ENCODE assay signal across 1 cellular context in the genomic region with DNA sequence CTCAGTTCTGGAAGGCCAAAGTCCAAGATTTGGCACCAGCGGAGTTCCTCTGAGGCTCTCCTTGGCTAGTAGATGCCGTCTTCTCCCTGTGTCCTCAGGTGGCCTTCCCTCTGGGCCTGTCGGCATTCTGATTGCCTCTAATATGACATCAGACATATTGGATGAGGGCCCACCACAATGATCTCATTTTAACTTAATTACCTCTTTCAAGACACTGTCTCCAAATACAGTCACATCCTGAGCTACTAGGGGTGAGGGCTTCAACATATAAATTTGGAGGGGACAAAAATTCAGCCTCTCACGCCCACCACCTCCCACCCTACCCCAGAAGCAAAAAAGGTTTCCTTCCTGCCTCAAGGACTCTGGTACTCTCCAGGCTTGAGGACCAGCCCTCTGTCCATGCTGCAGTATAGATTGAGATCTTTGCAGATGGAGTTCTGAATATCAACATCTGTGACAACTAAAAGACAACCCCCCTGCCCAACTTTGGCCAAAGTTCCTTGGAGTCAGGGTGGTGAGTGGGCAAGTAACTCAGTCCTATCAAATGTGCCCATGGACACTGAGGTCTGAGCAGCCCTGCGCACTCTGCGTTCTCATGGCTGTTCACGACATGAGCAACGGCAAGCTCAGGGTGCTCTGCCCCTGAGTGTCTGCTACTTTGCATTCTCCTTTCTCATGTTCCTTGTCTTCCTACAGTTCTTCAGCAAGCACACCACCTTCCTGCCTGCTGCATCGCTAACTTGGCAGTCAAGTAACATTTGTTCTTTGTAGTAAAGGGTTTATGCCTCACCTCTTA.
TF ChIP-seq lines count a peak whose summit lies in the region.

No MANE protein-coding gene starts in this region.

TF ChIP-seq in SK-N-SH treated with all-trans-retinoic acid at 6 μM for 48 hours, 23 proteins besides CTCF, POLR2A, EP300 and RAD21 (continued from another document):
- TF ChIP-seq SNAI2 (CRISPR knock-in tag; IDR thresholded peaks at IDR 0.05), result peak; percentile 95
- TF ChIP-seq ZNF8 (CRISPR knock-in tag; IDR thresholded peaks at IDR 0.05), result peak; percentile 47; the same call in 1 of the 2 replicates
- TF ChIP-seq BACH2 (CRISPR knock-in tag; IDR thresholded peaks at IDR 0.05; ENCODE audit: borderline replicate concordance), result no peak
- no peak for TF ChIP-seq OSR1 (CRISPR knock-in tag; IDR thresholded peaks at IDR 0.05)
- TF ChIP-seq, protein P1, sequence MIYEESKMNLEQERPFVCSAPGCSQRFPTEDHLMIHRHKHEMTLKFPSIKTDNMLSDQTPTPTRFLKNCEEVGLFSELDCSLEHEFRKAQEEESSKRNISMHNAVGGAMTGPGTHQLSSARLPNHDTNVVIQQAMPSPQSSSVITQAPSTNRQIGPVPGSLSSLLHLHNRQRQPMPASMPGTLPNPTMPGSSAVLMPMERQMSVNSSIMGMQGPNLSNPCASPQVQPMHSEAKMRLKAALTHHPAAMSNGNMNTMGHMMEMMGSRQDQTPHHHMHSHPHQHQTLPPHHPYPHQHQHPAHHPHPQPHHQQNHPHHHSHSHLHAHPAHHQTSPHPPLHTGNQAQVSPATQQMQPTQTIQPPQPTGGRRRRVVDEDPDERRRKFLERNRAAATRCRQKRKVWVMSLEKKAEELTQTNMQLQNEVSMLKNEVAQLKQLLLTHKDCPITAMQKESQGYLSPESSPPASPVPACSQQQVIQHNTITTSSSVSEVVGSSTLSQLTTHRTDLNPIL (CRISPR knock-in tag; IDR thresholded peaks at IDR 0.05; ENCODE audit: low read depth), result peak; percentile 98
- no peak for TF ChIP-seq RARB (CRISPR knock-in tag; IDR thresholded peaks at IDR 0.05)
- TF ChIP-seq TOX (CRISPR knock-in tag; IDR thresholded peaks at IDR 0.05; ENCODE audit: borderline replicate concordance), result no peak
- TF ChIP-seq, protein P2, sequence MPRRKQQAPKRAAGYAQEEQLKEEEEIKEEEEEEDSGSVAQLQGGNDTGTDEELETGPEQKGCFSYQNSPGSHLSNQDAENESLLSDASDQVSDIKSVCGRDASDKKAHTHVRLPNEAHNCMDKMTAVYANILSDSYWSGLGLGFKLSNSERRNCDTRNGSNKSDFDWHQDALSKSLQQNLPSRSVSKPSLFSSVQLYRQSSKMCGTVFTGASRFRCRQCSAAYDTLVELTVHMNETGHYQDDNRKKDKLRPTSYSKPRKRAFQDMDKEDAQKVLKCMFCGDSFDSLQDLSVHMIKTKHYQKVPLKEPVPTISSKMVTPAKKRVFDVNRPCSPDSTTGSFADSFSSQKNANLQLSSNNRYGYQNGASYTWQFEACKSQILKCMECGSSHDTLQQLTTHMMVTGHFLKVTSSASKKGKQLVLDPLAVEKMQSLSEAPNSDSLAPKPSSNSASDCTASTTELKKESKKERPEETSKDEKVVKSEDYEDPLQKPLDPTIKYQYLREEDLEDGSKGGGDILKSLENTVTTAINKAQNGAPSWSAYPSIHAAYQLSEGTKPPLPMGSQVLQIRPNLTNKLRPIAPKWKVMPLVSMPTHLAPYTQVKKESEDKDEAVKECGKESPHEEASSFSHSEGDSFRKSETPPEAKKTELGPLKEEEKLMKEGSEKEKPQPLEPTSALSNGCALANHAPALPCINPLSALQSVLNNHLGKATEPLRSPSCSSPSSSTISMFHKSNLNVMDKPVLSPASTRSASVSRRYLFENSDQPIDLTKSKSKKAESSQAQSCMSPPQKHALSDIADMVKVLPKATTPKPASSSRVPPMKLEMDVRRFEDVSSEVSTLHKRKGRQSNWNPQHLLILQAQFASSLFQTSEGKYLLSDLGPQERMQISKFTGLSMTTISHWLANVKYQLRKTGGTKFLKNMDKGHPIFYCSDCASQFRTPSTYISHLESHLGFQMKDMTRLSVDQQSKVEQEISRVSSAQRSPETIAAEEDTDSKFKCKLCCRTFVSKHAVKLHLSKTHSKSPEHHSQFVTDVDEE (CRISPR knock-in tag; IDR thresholded peaks at IDR 0.05), result peak; percentile 88
- TF ChIP-seq, protein P3, sequence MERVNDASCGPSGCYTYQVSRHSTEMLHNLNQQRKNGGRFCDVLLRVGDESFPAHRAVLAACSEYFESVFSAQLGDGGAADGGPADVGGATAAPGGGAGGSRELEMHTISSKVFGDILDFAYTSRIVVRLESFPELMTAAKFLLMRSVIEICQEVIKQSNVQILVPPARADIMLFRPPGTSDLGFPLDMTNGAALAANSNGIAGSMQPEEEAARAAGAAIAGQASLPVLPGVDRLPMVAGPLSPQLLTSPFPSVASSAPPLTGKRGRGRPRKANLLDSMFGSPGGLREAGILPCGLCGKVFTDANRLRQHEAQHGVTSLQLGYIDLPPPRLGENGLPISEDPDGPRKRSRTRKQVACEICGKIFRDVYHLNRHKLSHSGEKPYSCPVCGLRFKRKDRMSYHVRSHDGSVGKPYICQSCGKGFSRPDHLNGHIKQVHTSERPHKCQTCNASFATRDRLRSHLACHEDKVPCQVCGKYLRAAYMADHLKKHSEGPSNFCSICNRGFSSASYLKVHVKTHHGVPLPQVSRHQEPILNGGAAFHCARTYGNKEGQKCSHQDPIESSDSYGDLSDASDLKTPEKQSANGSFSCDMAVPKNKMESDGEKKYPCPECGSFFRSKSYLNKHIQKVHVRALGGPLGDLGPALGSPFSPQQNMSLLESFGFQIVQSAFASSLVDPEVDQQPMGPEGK (CRISPR knock-in tag; IDR thresholded peaks at IDR 0.05; ENCODE audit: borderline replicate concordance), result no peak; the same call in 1 of the 2 replicates
- TF ChIP-seq ISL1 (CRISPR knock-in tag; IDR thresholded peaks at IDR 0.05), result peak; percentile 72
- TF ChIP-seq, protein P4, sequence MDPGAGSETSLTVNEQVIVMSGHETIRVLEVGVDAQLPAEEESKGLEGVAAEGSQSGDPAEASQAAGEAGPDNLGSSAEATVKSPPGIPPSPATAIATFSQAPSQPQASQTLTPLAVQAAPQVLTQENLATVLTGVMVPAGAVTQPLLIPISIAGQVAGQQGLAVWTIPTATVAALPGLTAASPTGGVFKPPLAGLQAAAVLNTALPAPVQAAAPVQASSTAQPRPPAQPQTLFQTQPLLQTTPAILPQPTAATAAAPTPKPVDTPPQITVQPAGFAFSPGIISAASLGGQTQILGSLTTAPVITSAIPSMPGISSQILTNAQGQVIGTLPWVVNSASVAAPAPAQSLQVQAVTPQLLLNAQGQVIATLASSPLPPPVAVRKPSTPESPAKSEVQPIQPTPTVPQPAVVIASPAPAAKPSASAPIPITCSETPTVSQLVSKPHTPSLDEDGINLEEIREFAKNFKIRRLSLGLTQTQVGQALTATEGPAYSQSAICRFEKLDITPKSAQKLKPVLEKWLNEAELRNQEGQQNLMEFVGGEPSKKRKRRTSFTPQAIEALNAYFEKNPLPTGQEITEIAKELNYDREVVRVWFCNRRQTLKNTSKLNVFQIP (CRISPR knock-in tag; IDR thresholded peaks at IDR 0.05; ENCODE audit: borderline replicate concordance, low read depth), result no peak
- TF ChIP-seq, protein P5, sequence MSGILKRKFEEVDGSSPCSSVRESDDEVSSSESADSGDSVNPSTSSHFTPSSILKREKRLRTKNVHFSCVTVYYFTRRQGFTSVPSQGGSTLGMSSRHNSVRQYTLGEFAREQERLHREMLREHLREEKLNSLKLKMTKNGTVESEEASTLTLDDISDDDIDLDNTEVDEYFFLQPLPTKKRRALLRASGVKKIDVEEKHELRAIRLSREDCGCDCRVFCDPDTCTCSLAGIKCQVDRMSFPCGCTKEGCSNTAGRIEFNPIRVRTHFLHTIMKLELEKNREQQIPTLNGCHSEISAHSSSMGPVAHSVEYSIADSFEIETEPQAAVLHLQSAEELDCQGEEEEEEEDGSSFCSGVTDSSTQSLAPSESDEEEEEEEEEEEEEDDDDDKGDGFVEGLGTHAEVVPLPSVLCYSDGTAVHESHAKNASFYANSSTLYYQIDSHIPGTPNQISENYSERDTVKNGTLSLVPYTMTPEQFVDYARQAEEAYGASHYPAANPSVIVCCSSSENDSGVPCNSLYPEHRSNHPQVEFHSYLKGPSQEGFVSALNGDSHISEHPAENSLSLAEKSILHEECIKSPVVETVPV (CRISPR knock-in tag; IDR thresholded peaks at IDR 0.05), result no peak
- peak; percentile 65 for TF ChIP-seq TCF4 (CRISPR knock-in tag; IDR thresholded peaks at IDR 0.05; ENCODE audit: borderline replicate concordance)
- TF ChIP-seq CSDC2 (CRISPR knock-in tag; IDR thresholded peaks at IDR 0.05), result no peak; the same call in none of the 2 replicates
- no peak for TF ChIP-seq ZC3H10 (CRISPR knock-in tag; IDR thresholded peaks at IDR 0.05)
- peak; percentile 46; the same call in 1 of the 2 replicates for TF ChIP-seq ZFP3 (CRISPR knock-in tag; IDR thresholded peaks at IDR 0.05)
- peak; percentile 73 for TF ChIP-seq GLIS3 (CRISPR knock-in tag; IDR thresholded peaks at IDR 0.05)
- 0 out of 2 replicates have a peak, but pooled peaks have one; percentile 52 for TF ChIP-seq ZNF70 (CRISPR knock-in tag; IDR thresholded peaks at IDR 0.05)
- TF ChIP-seq ZNF565 (CRISPR knock-in tag; conservative IDR thresholded peaks at IDR 0.05; ENCODE audit: low read depth), result 0 out of 2 replicates have a peak, but pooled peaks have one; percentile 62
